21 cellular contexts compared by ENCODE assay signal in genomic region chr7:7237978-7238267, GRCh38.
"Had no signal": no experiment of that assay in that cellular context is flagged by ENCODE, and none has a peak within 500 bp of the region (broad histone marks: within the 10 kb centered on the region; RNA-seq: fewer than 3 reads in every experiment).

No MANE protein-coding gene starts in this region.

- H3K27ac Mint-ChIP-seq: activated CD4-positive, alpha-beta T cell treated with anti-CD3 and anti-CD28 coated beads, Interleukin-2, amount 10 ng/mL, durations not matched to agents 24 days and 14 days; activated CD8-positive, alpha-beta T cell treated with anti-CD3 and anti-CD28 coated beads for 36 hours; activated naive CD4-positive, alpha-beta T cell treated with anti-CD3 and anti-CD28 coated beads for 36 hours; dendritic cell treated with granulocyte-macrophage colony-stimulating factor and Interleukin-4, amounts not matched to agents 40 ng/mL and 50 ng/mL, for 4 days had no signal

- H3K36me3 ChIP-seq: breast epithelium, ovary, right lobe of liver had no signal

- H2AFZ ChIP-seq: hepatocyte had no signal

- H3K4me3 ChIP-seq: ascending aorta, breast epithelium, hepatocyte, left lung, ovary, right lobe of liver, thoracic aorta had no signal

- H3K4me3 Mint-ChIP-seq: activated CD4-positive, alpha-beta T cell treated with anti-CD3 and anti-CD28 coated beads, Interleukin-2, amount 10 ng/mL, durations not matched to agents 24 days and 14 days; activated CD8-positive, alpha-beta T cell treated with anti-CD3 and anti-CD28 coated beads for 36 hours; activated naive CD4-positive, alpha-beta T cell treated with anti-CD3 and anti-CD28 coated beads for 36 hours; dendritic cell treated with granulocyte-macrophage colony-stimulating factor and Interleukin-4, amounts not matched to agents 40 ng/mL and 50 ng/mL, for 4 days; stimulated activated naive CD8-positive, alpha-beta T cell treated with anti-CD3 and anti-CD28 coated beads, Interleukin-15, amount 100 ng/mL, for 72 hours had no signal

- H3K27me3 ChIP-seq: ascending aorta, breast epithelium, foreskin keratinocyte, hepatocyte, left lung, ovary, right lobe of liver had no signal

- H3K4me2 ChIP-seq: hepatocyte had no signal

- ATAC-seq: activated CD8-positive, alpha-beta T cell treated with anti-CD3 and anti-CD28 coated beads for 36 hours; foreskin keratinocyte; right lobe of liver; stimulated activated naive CD8-positive, alpha-beta T cell treated with anti-CD3 and anti-CD28 coated beads, Interleukin-15, amount 100 ng/mL, for 72 hours had no signal

- H3K27me3 Mint-ChIP-seq: activated CD4-positive, alpha-beta T cell treated with anti-CD3 and anti-CD28 coated beads, Interleukin-2, amount 10 ng/mL, durations not matched to agents 24 days and 14 days; activated CD8-positive, alpha-beta T cell treated with anti-CD3 and anti-CD28 coated beads for 36 hours; dendritic cell treated with granulocyte-macrophage colony-stimulating factor and Interleukin-4, amounts not matched to agents 40 ng/mL and 50 ng/mL, for 4 days; stimulated activated naive CD8-positive, alpha-beta T cell treated with anti-CD3 and anti-CD28 coated beads, Interleukin-15, amount 100 ng/mL, for 72 hours had no signal

- H3K27ac ChIP-seq: ascending aorta, breast epithelium, foreskin keratinocyte, hepatocyte, ovary, right lobe of liver, thoracic aorta had no signal

- DNase-seq: activated CD4-positive, alpha-beta T cell treated with anti-CD3 and anti-CD28 coated beads, Interleukin-2, amount 10 ng/mL, durations not matched to agents 24 days and 14 days; activated CD8-positive, alpha-beta T cell treated with anti-CD3 and anti-CD28 coated beads for 36 hours; activated naive CD4-positive, alpha-beta T cell treated with anti-CD3 and anti-CD28 coated beads for 36 hours; activated T-cell treated with anti-CD3 and anti-CD28 coated beads, Interleukin-2, amount 50 U/mL, for 1 hour; effector memory CD4-positive, alpha-beta T cell; foreskin keratinocyte; left lung; mammary epithelial cell; ovary; right lobe of liver; small intestine; stimulated activated CD4-positive, alpha-beta T cell treated with anti-CD3 and anti-CD28 coated beads, Interleukin-4, amount 100 ng/mL, for 1 hour; stimulated activated naive CD8-positive, alpha-beta T cell treated with anti-CD3 and anti-CD28 coated beads, Interleukin-15, amount 100 ng/mL, for 72 hours; T-helper 1 cell; T-helper 9 cell had no signal

- H3K9me3 Mint-ChIP-seq: activated CD4-positive, alpha-beta T cell treated with anti-CD3 and anti-CD28 coated beads, Interleukin-2, amount 10 ng/mL, durations not matched to agents 24 days and 14 days; activated CD8-positive, alpha-beta T cell treated with anti-CD3 and anti-CD28 coated beads for 36 hours; activated naive CD4-positive, alpha-beta T cell treated with anti-CD3 and anti-CD28 coated beads for 36 hours; dendritic cell treated with granulocyte-macrophage colony-stimulating factor and Interleukin-4, amounts not matched to agents 40 ng/mL and 50 ng/mL, for 4 days; stimulated activated naive CD8-positive, alpha-beta T cell treated with anti-CD3 and anti-CD28 coated beads, Interleukin-15, amount 100 ng/mL, for 72 hours had no signal

- H3K9me3 ChIP-seq: ascending aorta, breast epithelium, left lung, ovary, right lobe of liver, thoracic aorta had no signal

- FAIRE-seq: keratinocyte, small intestine had no signal

- H3K4me1 ChIP-seq: ascending aorta, breast epithelium, foreskin keratinocyte, right lobe of liver had no signal
